Comparison of ENCODE assay signal across 15 cellular contexts in the genomic region with DNA sequence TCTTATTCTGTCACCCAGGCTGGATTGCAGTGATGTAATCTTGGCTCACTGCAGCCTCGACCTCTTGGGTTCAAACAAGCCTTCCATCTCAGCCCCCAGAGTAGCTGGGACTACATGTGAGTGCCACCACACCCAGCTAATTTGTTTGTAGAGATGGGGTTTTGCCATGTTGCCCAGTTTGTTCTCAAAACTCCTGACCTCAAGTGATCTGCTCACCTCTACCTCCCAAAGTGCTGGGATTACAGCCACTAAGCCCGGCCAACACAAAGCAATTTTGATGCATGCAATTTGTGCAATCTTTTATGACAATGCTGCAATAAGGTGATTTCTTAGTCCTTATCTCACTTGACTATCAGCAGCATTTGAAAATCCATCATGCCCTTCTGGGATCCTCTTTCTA.
DNase-seq lines count a peak whose midpoint lies in the region; ATAC-seq, FAIRE-seq and TF ChIP-seq lines count a peak whose summit lies in the region.
"Had no signal": no experiment of that assay in that cellular context is flagged by ENCODE, and none has a peak within 500 bp of the region (broad histone marks: within the 10 kb centered on the region; RNA-seq: fewer than 3 reads in every experiment).

No MANE protein-coding gene starts in this region.

- no peak overlapping the region for H3K27ac ChIP-seq in right atrium auricular region
- H3K27ac ChIP-seq: BLaER1 treated with 17β-estradiol and CSF1 and Interleukin-3, amounts not matched to agents 10 nM and 100 nM had no signal

- no peak overlapping the region for H3K4me3 Mint-ChIP-seq in chondrocyte (ENCODE audit: unreplicated experiment)
- H3K4me3 Mint-ChIP-seq: CD4-positive, CD25-positive, alpha-beta regulatory T cell had no signal

- TF ChIP-seq CTCF in right atrium auricular region (IDR thresholded peaks at IDR 0.05): no peak
- no peak for TF ChIP-seq CTCF in chondrocyte (IDR thresholded peaks at IDR 0.05)
- no peak for TF ChIP-seq CTCF in GM13977 (IDR thresholded peaks at IDR 0.05; ENCODE audit: extremely low read depth, insufficient read depth, missing control alignments)

- in situ Hi-C loops in GM13977 (cut with MboI; ENCODE audit: low pct_unique_long_range_greater_than_20kb, low sequenced_read_pairs, unreplicated experiment): no loop called here

- DNase-seq in right atrium auricular region (ENCODE audit: low spot score) (peak; percentile 40), left cardiac atrium (no peak), chondrocyte (ENCODE audit: low spot score) (no peak), left lobe of liver (ENCODE audit: low spot score) (peak; percentile 52), GM13977 (ENCODE audit: low spot score) (no peak), GM12891 (ENCODE audit: insufficient read length, low spot score) (no peak)
- DNase-seq: ACHN; CD4-positive, CD25-positive, alpha-beta regulatory T cell; DMS53; GF-D8 had no signal

- peaks cover 5% of the 10 kb centered on the region for H3K9me3 Mint-ChIP-seq in chondrocyte (ENCODE audit: low read depth)

- FAIRE-seq in GM12891 (lab: Jason Lieb, UNC): no peak
- FAIRE-seq: GM18507, H1 had no signal

- no peaks in the 10 kb centered on the region for H3K36me3 ChIP-seq in right atrium auricular region
- H3K36me3 ChIP-seq: BLaER1 treated with 17β-estradiol and CSF1 and Interleukin-3, amounts not matched to agents 10 nM and 100 nM; HAP-1 had no signal

- H3K27me3 Mint-ChIP-seq in chondrocyte (ENCODE audit: low read depth): no peaks in the 10 kb centered on the region
- H3K27me3 Mint-ChIP-seq: CD4-positive, CD25-positive, alpha-beta regulatory T cell had no signal

- H3K36me3 Mint-ChIP-seq in chondrocyte (ENCODE audit: low read depth): peaks cover 21% of the 10 kb centered on the region
- H3K36me3 Mint-ChIP-seq: CD4-positive, CD25-positive, alpha-beta regulatory T cell had no signal

- TF ChIP-seq POLR2A in GM12891 (IDR thresholded peaks at IDR 0.05; ENCODE audit: low read depth, low read length): no peak

- no peaks in the 10 kb centered on the region for H3K27me3 ChIP-seq in right atrium auricular region
- H3K27me3 ChIP-seq: BLaER1 treated with 17β-estradiol and CSF1 and Interleukin-3, amounts not matched to agents 10 nM and 100 nM had no signal

- no peak overlapping the region for H3K4me3 ChIP-seq in right atrium auricular region
- H3K4me3 ChIP-seq: BLaER1 treated with 17β-estradiol and CSF1 and Interleukin-3, amounts not matched to agents 10 nM and 100 nM; HAP-1 had no signal

- ATAC-seq in left cardiac atrium (no peak), left lobe of liver (peak; percentile 87), HG02885 (IDR thresholded peaks at IDR 0.05; ENCODE audit: poor library complexity, unreplicated experiment) (no peak)

- H3K9me3 ChIP-seq in right atrium auricular region: no peaks in the 10 kb centered on the region
- H3K9me3 ChIP-seq: HAP-1 had no signal

- intact Hi-C loops in left cardiac atrium (cut with DNase I): no loop called here

- H3K4me1 Mint-ChIP-seq in chondrocyte (ENCODE audit: low read depth): peaks cover 66% of the 10 kb centered on the region

- H3K4me1 ChIP-seq in right atrium auricular region: peaks cover 0 to 6% of the 10 kb centered on the region in 2 donors
- H3K4me1 ChIP-seq: HAP-1 had no signal

- peak overlapping the region; percentile 78 for H3K27ac Mint-ChIP-seq in chondrocyte (ENCODE audit: unreplicated experiment)
- H3K27ac Mint-ChIP-seq: CD4-positive, CD25-positive, alpha-beta regulatory T cell had no signal

TF ChIP-seq in GM12891, 5 proteins besides CTCF, POLR2A, EP300 and RAD21:
- TF ChIP-seq POU2F2 (IDR thresholded peaks at IDR 0.05; ENCODE audit: low read depth, low read length) (no peak), POLR2AphosphoS5 (IDR thresholded peaks at IDR 0.05; ENCODE audit: low read depth, low read length) (no peak), SPI1 (IDR thresholded peaks at IDR 0.05; ENCODE audit: low read depth, low read length) (no peak)

Comparison
In these comparisons a context has a peak if more than half of its experiments do, and no peak if none do; other contexts are left out.
1. DNase-seq: peak in right atrium auricular region (single experiment) and left lobe of liver (single experiment); none in left cardiac atrium (single experiment), chondrocyte (single experiment), GM13977 (single experiment) and GM12891 (single experiment).